1 cellular context compared by ENCODE assay signal in genomic region chr13:29589234-29589633, GRCh38.
TF ChIP-seq lines count a peak whose summit lies in the region.

No MANE protein-coding gene starts in this region.

TF ChIP-seq in GM12878, 131 proteins besides CTCF, POLR2A, EP300 and RAD21 (continued from another document):
- TF ChIP-seq PAX5 (IDR thresholded peaks at IDR 0.05; ENCODE audit: borderline replicate concordance, low read depth, low read length) = no peak
- no peak for TF ChIP-seq FOXK2 (IDR thresholded peaks at IDR 0.05)
- TF ChIP-seq SIN3A (IDR thresholded peaks at IDR 0.05; ENCODE audit: low read depth, low read length) = no peak
- no peak for TF ChIP-seq NR2C1 (IDR thresholded peaks at IDR 0.05)
- no peak for TF ChIP-seq IRF4 (IDR thresholded peaks at IDR 0.05; ENCODE audit: low read depth, low read length)
